ENCODE assay signal across 8 cellular contexts in genomic region chr15:100879046-100879445, GRCh38. TPM values are rescaled to one million over a fixed set of nuclear protein-coding genes. Genes with fewer than 3 reads are reported as not detected.
DNase-seq lines count a peak whose midpoint lies in the region; ATAC-seq, FAIRE-seq and TF ChIP-seq lines count a peak whose summit lies in the region.

No MANE protein-coding gene starts in this region.

- intact Hi-C loops in esophagus squamous epithelium (cut with DNase I), result no loop called here
- intact Hi-C loops in prostate gland (cut with DNase I), result loop anchor here (5.0 kb wide), 1 partner anchor 212 kb away; no protein-coding TSS in a partner anchor

- no peak for TF ChIP-seq CTCF in esophagus squamous epithelium (IDR thresholded peaks at IDR 0.05)
- no peak for TF ChIP-seq CTCF in prostate gland (IDR thresholded peaks at IDR 0.05)

- peak overlapping the region; percentile 73 for H3K4me3 ChIP-seq in HUES6 (ENCODE audit: low read depth, low read length)
- peak overlapping the region; percentile 50 to 83 (median 61) for H3K4me3 ChIP-seq in esophagus squamous epithelium
- H3K4me3 ChIP-seq in prostate gland, result peak overlapping the region; percentile 63 to 95

- no peak for TF ChIP-seq POLR2A in GM12892 (IDR thresholded peaks at IDR 0.05; ENCODE audit: low read depth, low read length)
- no peak for TF ChIP-seq POLR2A in esophagus squamous epithelium (IDR thresholded peaks at IDR 0.05)
- no peak for TF ChIP-seq POLR2A in prostate gland (IDR thresholded peaks at IDR 0.05)

- H3K27ac ChIP-seq in HUES6 (ENCODE audit: low read depth, low read length) (no peak overlapping the region), esophagus squamous epithelium (peak overlapping the region in 3 of 4 donors; percentile 45 to 75 (median 69)), prostate gland (peak overlapping the region; percentile 87 to 98)

- ATAC-seq in HG03571 (IDR thresholded peaks at IDR 0.05; ENCODE audit: unreplicated experiment), result no peak
- ATAC-seq in HG03565 (IDR thresholded peaks at IDR 0.05; ENCODE audit: unreplicated experiment), result no peak

- H3K36me3 ChIP-seq in HUES6 (ENCODE audit: control insufficient read depth, insufficient read depth, low read length) (no peaks in the 10 kb centered on the region), esophagus squamous epithelium (no peaks in the 10 kb centered on the region), prostate gland (no peaks in the 10 kb centered on the region)

- FAIRE-seq in GM12892 (lab: Jason Lieb, UNC), result no peak

- H3K9ac ChIP-seq in HUES6 (ENCODE audit: low read length), result no peak overlapping the region

- DNase-seq in GM12892 (ENCODE audit: insufficient read length), result peak; percentile 30
- no peak for DNase-seq in esophagus squamous epithelium (lab: John Stamatoyannopoulos, UW)
- no peak for DNase-seq in prostate gland (ENCODE audit: low spot score)
- DNase-seq in NAMALWA (ENCODE audit: low spot score), result no peak
- DNase-seq in stimulated activated CD4-positive, alpha-beta T cell treated with anti-CD3 and anti-CD28 coated beads, Interleukin-2, amount 100 ng/mL, for 48 hours, result no peak

- 12 to 14% methylated on average over 3 to 11 of the region's 59 CpGs for WGBS in esophagus squamous epithelium, 2 donors
- WGBS in prostate gland, result 7% methylated on average over 44 of the region's 59 CpGs

- H3K4me1 ChIP-seq in HUES6 (ENCODE audit: control insufficient read depth, insufficient read depth, low read length) (peaks cover 9% of the 10 kb centered on the region), esophagus squamous epithelium (peaks cover 3 to 33% (median 12%) of the 10 kb centered on the region in 3 donors), prostate gland (replicated peaks) (no peaks in the 10 kb centered on the region)

- no peaks in the 10 kb centered on the region for H3K9me3 ChIP-seq in HUES6 (ENCODE audit: control insufficient read depth, insufficient read depth, low read depth, low read length)
- H3K9me3 ChIP-seq in esophagus squamous epithelium, result no peaks in the 10 kb centered on the region
- H3K9me3 ChIP-seq in prostate gland, result no peaks in the 10 kb centered on the region

- H3K27me3 ChIP-seq in HUES6 (ENCODE audit: control insufficient read depth, insufficient read depth, low read length), result peaks cover 87% of the 10 kb centered on the region
- H3K27me3 ChIP-seq in esophagus squamous epithelium, result peaks cover 0 to 63% (median 0%) of the 10 kb centered on the region in 4 donors
- H3K27me3 ChIP-seq in prostate gland (replicated peaks; ENCODE audit: insufficient read depth), result no peaks in the 10 kb centered on the region

RNA-seq across cellular contexts. Expression of gene ALDH1A3, which starts 0.6 kb away (rescaled TPM):
- polyA plus RNA-seq in GM12892 (2012; ENCODE audit: missing spikeins), result not detected
- total RNA-seq in esophagus squamous epithelium (10 to 100 TPM; 31.9 to 63.0 (median 38.1) TPM), prostate gland (100 to 1,000 TPM; 240 to 347 TPM)

RNA-seq across cellular contexts. Expression of gene LRRK1, which starts 40.1 kb away (rescaled TPM):
- polyA plus RNA-seq in GM12892 (2012; ENCODE audit: missing spikeins), result 15.9 TPM
- 10 to 100 TPM in 2 of 4 donors, 1 to 10 TPM in 2; 5.7 to 12.0 (median 10.0) TPM for total RNA-seq in esophagus squamous epithelium
- 10 to 100 TPM; 18.6 to 20.3 TPM for total RNA-seq in prostate gland
